In the genomic region with DNA sequence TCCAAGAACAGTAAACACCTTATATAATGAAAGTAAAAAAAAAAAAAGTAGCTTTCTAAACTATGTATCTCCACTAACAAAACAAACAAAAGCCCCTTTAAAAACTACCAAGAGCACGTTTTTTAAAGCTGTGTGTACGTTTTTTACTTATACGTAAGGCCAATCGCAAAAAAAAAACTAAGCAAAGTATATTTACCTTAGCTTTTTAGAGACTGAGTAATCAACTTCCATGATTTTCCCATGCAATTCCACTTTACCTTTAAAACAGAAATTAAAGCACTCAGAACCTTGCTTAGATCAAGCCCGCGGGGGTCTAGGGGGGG, we compare ENCODE assay signal across 8 cellular contexts. TPM values are rescaled to one million over a fixed set of nuclear protein-coding genes. Genes with fewer than 3 reads are reported as not detected.
DNase-seq lines count a peak whose midpoint lies in the region; ATAC-seq and TF ChIP-seq lines count a peak whose summit lies in the region.

No MANE protein-coding gene starts in this region.

- POLR2A ChIA-PET in CD8-positive, alpha-beta T cell (lab: Charles Lee) = no interaction called here

- H3K9me3 ChIP-seq in CD8-positive, alpha-beta T cell (ENCODE audit: low read length) = no peaks in the 10 kb centered on the region
- H3K9me3 ChIP-seq in ectodermal cell (ENCODE audit: control insufficient read depth, low read length) = no peaks in the 10 kb centered on the region

- no peak for TF ChIP-seq POLR2A in NB4 (IDR thresholded peaks at IDR 0.05; ENCODE audit: extremely low read depth, insufficient read length)

- H3K27ac ChIP-seq in CD8-positive, alpha-beta T cell (ENCODE audit: low read depth, low read length) = no peak overlapping the region
- peak overlapping the region; percentile 92 for H3K27ac ChIP-seq in ectodermal cell (ENCODE audit: insufficient read depth, low read depth, low read length, poor library complexity, severe bottlenecking)

- peaks cover 62% of the 10 kb centered on the region for H3K27me3 Mint-ChIP-seq in CD8-positive, alpha-beta T cell (ENCODE audit: low read depth)
- H3K27me3 Mint-ChIP-seq in neural crest cell (ENCODE audit: low read depth) = peaks cover 5% of the 10 kb centered on the region

- DNase-seq in CD8-positive, alpha-beta T cell = no peak
- DNase-seq in NB4 (ENCODE audit: low read depth) = no peak
- DNase-seq in neural crest cell (ENCODE audit: low read depth, low spot score) = no peak
- no peak for DNase-seq in COLO668 (lab: John Stamatoyannopoulos, UW; ENCODE audit: unreplicated experiment)
- DNase-seq in NCI-H2029 (lab: John Stamatoyannopoulos, UW) = no peak
- DNase-seq in NCI-H1694 treated with DMSO at 0.1 percent for 48 hours (lab: John Stamatoyannopoulos, UW) = no peak

- no peak for ATAC-seq in CD8-positive, alpha-beta T cell
- ATAC-seq in HG03095 (IDR thresholded peaks at IDR 0.05; ENCODE audit: unreplicated experiment) = no peak

- CTCF ChIA-PET in CD8-positive, alpha-beta T cell (lab: Charles Lee) = no interaction called here

- H3K4me1 Mint-ChIP-seq in CD8-positive, alpha-beta T cell (ENCODE audit: low read depth) = peaks cover 20% of the 10 kb centered on the region
- H3K4me1 Mint-ChIP-seq in neural crest cell = peaks cover 55% of the 10 kb centered on the region

- whole genome bisulfite sequencing in ectodermal cell, 2 experiments = 1 to 2% methylated on average over 6 of the region's 6 CpGs

- H3K4me3 Mint-ChIP-seq in CD8-positive, alpha-beta T cell = peak overlapping the region; percentile 65
- peak overlapping the region; percentile 98 for H3K4me3 Mint-ChIP-seq in neural crest cell

- peaks cover 27% of the 10 kb centered on the region for H3K27me3 ChIP-seq in CD8-positive, alpha-beta T cell (ENCODE audit: insufficient read depth, low read length)
- H3K27me3 ChIP-seq in ectodermal cell (ENCODE audit: control insufficient read depth, insufficient read depth, low read length, poor library complexity, severe bottlenecking) = no peaks in the 10 kb centered on the region

- H3K36me3 ChIP-seq in CD8-positive, alpha-beta T cell (ENCODE audit: insufficient read depth, low read length) = no peaks in the 10 kb centered on the region
- peaks cover 9% of the 10 kb centered on the region for H3K36me3 ChIP-seq in ectodermal cell (ENCODE audit: control insufficient read depth, insufficient read depth, low read length)

- peaks cover 4% of the 10 kb centered on the region for H3K4me1 ChIP-seq in CD8-positive, alpha-beta T cell (ENCODE audit: insufficient read depth, low read length)
- peaks cover 15% of the 10 kb centered on the region for H3K4me1 ChIP-seq in ectodermal cell (ENCODE audit: control insufficient read depth, insufficient read depth, low read length)

- H3K4me3 ChIP-seq in CD8-positive, alpha-beta T cell (ENCODE audit: low read depth, low read length) = no peak overlapping the region
- peak overlapping the region; percentile 59 for H3K4me3 ChIP-seq in NB4 (ENCODE audit: low read depth, low read length)
- peak overlapping the region; percentile 88 for H3K4me3 ChIP-seq in ectodermal cell (ENCODE audit: insufficient read depth, low read depth, low read length)

- intact Hi-C loops in CD8-positive, alpha-beta T cell (cut with DNase I, micrococcal nuclease) = no loop called here

- no peaks in the 10 kb centered on the region for H3K36me3 Mint-ChIP-seq in CD8-positive, alpha-beta T cell
- peaks cover 11% of the 10 kb centered on the region for H3K36me3 Mint-ChIP-seq in neural crest cell (ENCODE audit: low read depth)

- peaks cover 2% of the 10 kb centered on the region for H3K9me3 Mint-ChIP-seq in CD8-positive, alpha-beta T cell
- no peaks in the 10 kb centered on the region for H3K9me3 Mint-ChIP-seq in neural crest cell

- no peak for TF ChIP-seq CTCF in CD8-positive, alpha-beta T cell (IDR thresholded peaks at IDR 0.05)
- TF ChIP-seq CTCF in NB4 (IDR thresholded peaks at IDR 0.05; ENCODE audit: low read depth, low read length) = no peak
- TF ChIP-seq CTCF in neural crest cell (conservative IDR thresholded peaks at IDR 0.05) = no peak

- no peak overlapping the region for H3K27ac Mint-ChIP-seq in CD8-positive, alpha-beta T cell
- H3K27ac Mint-ChIP-seq in neural crest cell (ENCODE audit: unreplicated experiment) = peak overlapping the region; percentile 93

RNA-seq across cellular contexts. Expression of gene IGF2BP2, which starts 1.9 kb away (rescaled TPM):
- not detected for total RNA-seq in CD8-positive, alpha-beta T cell
- 186 TPM for polyA plus RNA-seq in ectodermal cell (2013, experiment 1 of 4)
- polyA plus RNA-seq in ectodermal cell (2013, experiment 2 of 4) = 200 TPM
- 157 TPM for polyA plus RNA-seq in ectodermal cell (2013, experiment 3 of 4)
- polyA plus RNA-seq in ectodermal cell (2013, experiment 4 of 4) = 173 TPM
- total RNA-seq in neural crest cell = 141 and 144 TPM in 2 replicates

Comparison
In these comparisons a context has a peak if more than half of its experiments do, and no peak if none do; other contexts are left out.
1. RNA of gene IGF2BP2, which starts 1.9 kb away (total RNA-seq): 141 to 144 TPM in neural crest cell; not detected in CD8-positive, alpha-beta T cell; every median in the first group is over 100 times any median in the second.